25 cellular contexts compared by ENCODE assay signal in genomic region chrX:32447640-32448039, GRCh38.
"Had no signal": no experiment of that assay in that cellular context is flagged by ENCODE, and none has a peak within 500 bp of the region (broad histone marks: within the 10 kb centered on the region; RNA-seq: fewer than 3 reads in every experiment).

No MANE protein-coding gene starts in this region.

- H3K4me3 Mint-ChIP-seq: effector memory CD8-positive, alpha-beta T cell; memory B cell; mesothelial cell of epicardium; natural killer cell treated with Interleukin-12 subunit alpha and Interleukin-12 subunit beta and Interleukin-15 and Interleukin-18, amount 100 ng/mL, for 72 hours; neural progenitor cell; stimulated activated naive B cell treated with anti-CD40 and anti-IgM and Interleukin-4, amounts not matched to agents 10 μg/mL and 1 μg/mL and 100 μg/mL, for 72 hours; stimulated activated naive CD8-positive, alpha-beta T cell treated with anti-CD3 and anti-CD28 coated beads, Interleukin-15, amount 100 ng/mL, for 72 hours had no signal

- H3K9me3 Mint-ChIP-seq: neural progenitor cell had no signal

- H3K27me3 Mint-ChIP-seq: effector memory CD8-positive, alpha-beta T cell; memory B cell; stimulated activated naive CD8-positive, alpha-beta T cell treated with anti-CD3 and anti-CD28 coated beads, Interleukin-15, amount 100 ng/mL, for 72 hours had no signal

- FAIRE-seq: keratinocyte had no signal

- ATAC-seq: gastroesophageal sphincter had no signal

- H3K36me3 Mint-ChIP-seq: natural killer cell treated with Interleukin-12 subunit alpha and Interleukin-12 subunit beta and Interleukin-15 and Interleukin-18, amount 100 ng/mL, for 72 hours; neural progenitor cell had no signal

- H3K27me3 ChIP-seq: esophagus squamous epithelium, gastroesophageal sphincter, neural progenitor cell, ovary, right atrium auricular region, sigmoid colon, testis, tibial nerve, upper lobe of right lung, vagina had no signal

- H3K4me1 ChIP-seq: esophagus squamous epithelium, gastroesophageal sphincter, left ventricle myocardium inferior, lower lobe of right lung, neural progenitor cell, right atrium auricular region, sigmoid colon, testis, tibial nerve, upper lobe of right lung, vagina had no signal

- H3K4me3 ChIP-seq: esophagus squamous epithelium, gastroesophageal sphincter, left ventricle myocardium inferior, lower lobe of right lung, neural progenitor cell, ovary, right atrium auricular region, sigmoid colon, skin epidermis, testis, tibial nerve, upper lobe of right lung, vagina had no signal

- H3K36me3 ChIP-seq: esophagus squamous epithelium, gastroesophageal sphincter, left ventricle myocardium inferior, lower lobe of right lung, neural progenitor cell, ovary, right atrium auricular region, tibial nerve, upper lobe of right lung, vagina had no signal

- H3K4me1 Mint-ChIP-seq: mesothelial cell of epicardium, neural progenitor cell had no signal

- H3K4me2 ChIP-seq: neural progenitor cell had no signal

- H3K27ac Mint-ChIP-seq: effector memory CD8-positive, alpha-beta T cell; memory B cell; mesothelial cell of epicardium; natural killer cell treated with Interleukin-12 subunit alpha and Interleukin-12 subunit beta and Interleukin-15 and Interleukin-18, amount 100 ng/mL, for 72 hours; neural progenitor cell; stimulated activated naive B cell treated with anti-CD40 and anti-IgM and Interleukin-4, amounts not matched to agents 10 μg/mL and 1 μg/mL and 100 μg/mL, for 72 hours; stimulated activated naive CD8-positive, alpha-beta T cell treated with anti-CD3 and anti-CD28 coated beads, Interleukin-15, amount 100 ng/mL, for 72 hours had no signal

- H3K9me3 ChIP-seq: esophagus squamous epithelium, gastroesophageal sphincter, left ventricle myocardium inferior, lower lobe of right lung, ovary, right atrium auricular region, sigmoid colon, testis, tibial nerve, upper lobe of right lung, vagina had no signal

- H2AFZ ChIP-seq: neural progenitor cell had no signal

- DNase-seq: effector memory CD8-positive, alpha-beta T cell; esophagus squamous epithelium; foreskin fibroblast; glutamatergic neuron; left ventricle myocardium inferior; lower lobe of right lung; nucleus accumbens; ovary; sigmoid colon; stimulated activated CD4-positive, alpha-beta T cell treated with anti-CD3 and anti-CD28 coated beads, Interleukin-2, amount 100 ng/mL, for 24 hours; stimulated activated CD4-positive, alpha-beta T cell treated with anti-CD3 and anti-CD28 coated beads, Interleukin-4, amount 100 ng/mL, for 4 hours; testis; upper lobe of right lung had no signal

- H3K9ac ChIP-seq: neural progenitor cell had no signal

- H3K27ac ChIP-seq: esophagus squamous epithelium, gastroesophageal sphincter, left ventricle myocardium inferior, lower lobe of right lung, neural progenitor cell, ovary, right atrium auricular region, sigmoid colon, skin epidermis, testis, tibial nerve, upper lobe of right lung, vagina had no signal
